8 cellular contexts compared by ENCODE assay signal in genomic region chr6:132797975-132798819, GRCh38. TPM values are rescaled to one million over a fixed set of nuclear protein-coding genes. Genes with fewer than 3 reads are reported as not detected.
DNase-seq lines count a peak whose midpoint lies in the region; ATAC-seq lines count a peak whose summit lies in the region.

Gene SLC18B1 (minus strand): TSS chr6:132798637. CDS start chr6:132798456, 181 bp downstream.

- H3K36me3 Mint-ChIP-seq in activated T-cell treated with anti-CD3 and anti-CD28 coated beads, Interleukin-2, amount 50 U/mL, for 4 hours (ENCODE audit: insufficient read depth), result peaks cover 10% of the 10 kb centered on the region

- DNase-seq in NK-92 treated with Interleukin-12 subunit alpha and Interleukin-12 subunit beta, amount 100 ng/mL, for 24 hours (lab: John Stamatoyannopoulos, UW), result peak; percentile 24
- DNase-seq in NK-92 (lab: John Stamatoyannopoulos, UW; ENCODE audit: unreplicated experiment), result no peak
- peak; percentile 10 to 41 for DNase-seq in NCI-H526 (lab: John Stamatoyannopoulos, UW)
- peak; percentile 50 for DNase-seq in activated T-cell treated with anti-CD3 and anti-CD28 coated beads, Interleukin-2, amount 50 U/mL, for 4 hours
- DNase-seq in mucosa of gallbladder (ENCODE audit: low spot score), result peak; percentile 41
- DNase-seq in superior temporal gyrus (ENCODE audit: extremely low spot score), result peak; percentile 64

- H3K27me3 Mint-ChIP-seq in activated T-cell treated with anti-CD3 and anti-CD28 coated beads, Interleukin-2, amount 50 U/mL, for 4 hours (ENCODE audit: low read depth), result no peaks in the 10 kb centered on the region

- H3K4me3 Mint-ChIP-seq in activated T-cell treated with anti-CD3 and anti-CD28 coated beads, Interleukin-2, amount 50 U/mL, for 4 hours, result no peak within 1 kb of the TSS

- peaks cover 22% of the 10 kb centered on the region for H3K4me1 Mint-ChIP-seq in activated T-cell treated with anti-CD3 and anti-CD28 coated beads, Interleukin-2, amount 50 U/mL, for 4 hours (ENCODE audit: low read depth)

- H3K9me3 Mint-ChIP-seq in activated T-cell treated with anti-CD3 and anti-CD28 coated beads, Interleukin-2, amount 50 U/mL, for 4 hours, result no peaks in the 10 kb centered on the region

- ATAC-seq in HG02798 (IDR thresholded peaks at IDR 0.05; ENCODE audit: poor library complexity, unreplicated experiment), result peak; percentile 48
- peak; percentile 66 to 69 for ATAC-seq in activated T-cell treated with anti-CD3 and anti-CD28 coated beads, Interleukin-2, amount 50 U/mL, for 4 hours
- ATAC-seq in esophagus mucosa, result peak; percentile 76

RNA-seq across cellular contexts. Expression of gene SLC18B1, which starts in this region (rescaled TPM):
- total RNA-seq in activated T-cell treated with anti-CD3 and anti-CD28 coated beads, Interleukin-2, amount 50 U/mL, for 4 hours, result 1 to 10 TPM; 3.8 to 4.5 (median 4.3) TPM
- total RNA-seq in esophagus mucosa (12.8 TPM), mucosa of gallbladder (13.3 TPM)
